ENCODE assay signal across 10 cellular contexts in the genomic region with DNA sequence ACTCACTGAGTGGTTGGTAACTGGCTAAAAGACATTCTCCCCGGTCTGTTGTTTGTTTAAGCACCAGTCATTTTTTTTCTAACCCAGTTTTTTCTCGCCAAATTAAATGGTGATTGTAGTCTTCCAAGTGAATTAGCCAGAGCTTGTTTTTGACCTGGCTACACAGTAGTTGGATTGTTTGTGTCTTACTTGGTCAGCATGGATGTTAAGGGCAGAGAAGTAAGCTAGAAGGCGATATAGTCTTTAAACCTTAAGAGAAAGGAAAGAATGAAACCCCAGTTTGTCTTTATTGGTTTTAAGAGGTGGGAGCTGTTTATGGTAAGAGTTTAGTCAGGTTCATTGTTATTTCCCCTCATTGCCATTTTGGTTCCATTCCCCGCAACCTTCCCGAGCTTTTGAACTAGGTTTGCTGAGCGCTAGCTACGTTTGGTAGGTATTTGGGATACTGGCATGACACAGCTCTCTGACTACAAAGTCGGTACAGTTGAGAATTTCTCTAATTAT. TPM values are rescaled to one million over a fixed set of nuclear protein-coding genes. Genes with fewer than 3 reads are reported as not detected.
DNase-seq lines count a peak whose midpoint lies in the region; ATAC-seq and TF ChIP-seq lines count a peak whose summit lies in the region.
"Had no signal": no experiment of that assay in that cellular context is flagged by ENCODE, and none has a peak within 500 bp of the region (broad histone marks: within the 10 kb centered on the region; RNA-seq: fewer than 3 reads in every experiment).

No MANE protein-coding gene starts in this region.

- H3K27me3 ChIP-seq in endodermal cell (ENCODE audit: control insufficient read depth, insufficient read depth, low read length, poor library complexity, severe bottlenecking), result no peaks in the 10 kb centered on the region
- no peaks in the 10 kb centered on the region for H3K27me3 ChIP-seq in neural cell (ENCODE audit: insufficient read depth, low read depth, low read length)

- H2AFZ ChIP-seq in neural cell (ENCODE audit: low read depth, low read length), result no peak overlapping the region

- no peaks in the 10 kb centered on the region for H3K9me3 ChIP-seq in endodermal cell (ENCODE audit: control insufficient read depth, low read length)
- no peaks in the 10 kb centered on the region for H3K9me3 ChIP-seq in neural cell (ENCODE audit: low read length)

- peaks cover 66% of the 10 kb centered on the region for H3K79me2 ChIP-seq in neural cell (replicated peaks; ENCODE audit: insufficient read depth, low read length)

- no peaks in the 10 kb centered on the region for H3K9me3 Mint-ChIP-seq in endodermal cell

- H3K27me3 Mint-ChIP-seq in endodermal cell (ENCODE audit: insufficient read depth), result peaks cover 3% of the 10 kb centered on the region

- TF ChIP-seq EP300 in neural cell (conservative IDR thresholded peaks at IDR 0.05; ENCODE audit: poor library complexity, severe bottlenecking), result no peak

- H3K4me1 Mint-ChIP-seq in endodermal cell, result peaks cover 16% of the 10 kb centered on the region

- 16 to 22% methylated on average over 4 to 8 of the region's 8 CpGs for WGBS in endodermal cell (ENCODE audit: insufficient coverage in 1 of 2, insufficient read length in 1 of 2), 2 experiments

- no peak for TF ChIP-seq RAD21 in neural cell (conservative IDR thresholded peaks at IDR 0.05)

- H3K4me2 ChIP-seq in neural cell (ENCODE audit: low read length), result peak overlapping the region; percentile 82

- no peak overlapping the region for H3K4me3 Mint-ChIP-seq in endodermal cell

- DNase-seq in AG20443 (ENCODE audit: low spot score) (peak; percentile 34), LNCaP clone FGC (ENCODE audit: low read depth) (no peak), endodermal cell (no peak), H4 (ENCODE audit: low spot score) (no peak)
- DNase-seq: NCI-H1092 had no signal

- H3F3A ChIP-seq in neural cell (ENCODE audit: insufficient read depth, low read length, poor library complexity, severe bottlenecking), result no peaks in the 10 kb centered on the region

- H3K9me2 ChIP-seq in neural cell (ENCODE audit: insufficient read depth, low read length), result no peaks in the 10 kb centered on the region

- no peak overlapping the region for H3K27ac Mint-ChIP-seq in endodermal cell

- H3K4me3 ChIP-seq in LNCaP clone FGC (ENCODE audit: low read depth, low read length), result peak overlapping the region; percentile 82; the same call in 1 of the 2 replicates
- H3K4me3 ChIP-seq in endodermal cell (ENCODE audit: low read length), result peak overlapping the region; percentile 95
- peak overlapping the region; percentile 72 for H3K4me3 ChIP-seq in neural cell (ENCODE audit: low read length)
- H3K4me3 ChIP-seq: GM12878 had no signal

- TF ChIP-seq CTCF in LNCaP clone FGC (IDR thresholded peaks at IDR 0.05; ENCODE audit: control insufficient read depth, extremely low read depth, insufficient read depth) (no peak), endodermal cell (conservative IDR thresholded peaks at IDR 0.05) (no peak), neural cell (IDR thresholded peaks at IDR 0.05; ENCODE audit: poor library complexity, severe bottlenecking) (no peak)

- H3K27ac ChIP-seq in endodermal cell (ENCODE audit: low read depth, low read length) (no peak overlapping the region), neural cell (ENCODE audit: low read length) (peak overlapping the region; percentile 75)

- H3K9ac ChIP-seq in endodermal cell (ENCODE audit: extremely low read depth, low read length, poor library complexity, severe bottlenecking) (peak overlapping the region; percentile 88), neural cell (ENCODE audit: low read length) (peak overlapping the region; percentile 75)

- H3K36me3 Mint-ChIP-seq in endodermal cell (ENCODE audit: low read depth), result peaks cover 27% of the 10 kb centered on the region

- H4K20me1 ChIP-seq in neural cell (ENCODE audit: insufficient read depth), result peaks cover 36% of the 10 kb centered on the region

- ATAC-seq in GM21723 (IDR thresholded peaks at IDR 0.05; ENCODE audit: unreplicated experiment), result no peak
- no peak for ATAC-seq in HG03520 (IDR thresholded peaks at IDR 0.05; ENCODE audit: unreplicated experiment)
- no peak for ATAC-seq in HG03521 (IDR thresholded peaks at IDR 0.05; ENCODE audit: unreplicated experiment)

- H3K4me1 ChIP-seq in endodermal cell (ENCODE audit: control insufficient read depth, insufficient read depth, low read length), result peaks cover 7% of the 10 kb centered on the region

- H3K36me3 ChIP-seq in endodermal cell (ENCODE audit: control insufficient read depth, insufficient read depth, low read length) (peaks cover 22% of the 10 kb centered on the region), neural cell (ENCODE audit: insufficient read depth, low read length) (peaks cover 8% of the 10 kb centered on the region)

TF ChIP-seq in neural cell, 6 proteins besides CTCF, POLR2A, EP300 and RAD21:
- TF ChIP-seq SMC3 (conservative IDR thresholded peaks at IDR 0.05; ENCODE audit: poor library complexity) (peak; percentile 21), POLR2AphosphoS5 (IDR thresholded peaks at IDR 0.05) (no peak)

RNA-seq across cellular contexts. Expression of a gene that starts 2.5 kb away (rescaled TPM):
- 100 to 1,000 TPM; 130 to 142 TPM for total RNA-seq in endodermal cell
- polyA plus RNA-seq in endodermal cell (2013, experiment 1 of 2), result 156 TPM
- polyA plus RNA-seq in endodermal cell (2013, experiment 2 of 2), result 139 TPM
- 125 and 127 TPM in 2 replicates for polyA plus RNA-seq in neural cell
- polyA minus RNA-seq in neural cell, result 287 and 311 TPM in 2 replicates
- total RNA-seq in H4 (2014; rRNA removed; shearing (Covaris generic)), result 17.8 and 26.4 TPM in 2 replicates
